ENCODE assay signal across 10 cellular contexts in genomic region chr5:16726538-16726946, GRCh38.
DNase-seq lines count a peak whose midpoint lies in the region; ATAC-seq, FAIRE-seq and TF ChIP-seq lines count a peak whose summit lies in the region.
"Had no signal": no experiment of that assay in that cellular context is flagged by ENCODE, and none has a peak within 500 bp of the region (broad histone marks: within the 10 kb centered on the region; RNA-seq: fewer than 3 reads in every experiment).

No MANE protein-coding gene starts in this region.

- no peak for TF ChIP-seq RAD21 in K562 (CRISPR knock-in tag; conservative IDR thresholded peaks at IDR 0.05 in 1 of 2, IDR thresholded peaks at IDR 0.05 in 1 of 2)

- intact Hi-C loops in left ventricle myocardium superior (cut with micrococcal nuclease) (no loop called here), K562 (cut with micrococcal nuclease) (no loop called here), thyroid gland (cut with DNase I) (no loop called here)

- H3K4me2 ChIP-seq in K562 (ENCODE audit: insufficient read depth, low read length) (no peak overlapping the region), smooth muscle cell (no peak overlapping the region)

- no peak overlapping the region for H3K27ac ChIP-seq in right atrium auricular region
- H3K27ac ChIP-seq in K562 (ENCODE audit: extremely low read depth, low read depth, low read length), result no peak overlapping the region
- peak overlapping the region in 2 of 3 donors; percentile 74 to 76 for H3K27ac ChIP-seq in thyroid gland
- no peak overlapping the region for H3K27ac ChIP-seq in smooth muscle cell (ENCODE audit: low read depth)

- TF ChIP-seq POLR2A in NB4 (IDR thresholded peaks at IDR 0.05; ENCODE audit: extremely low read depth, insufficient read length) (no peak), K562 (conservative IDR thresholded peaks at IDR 0.05) (no peak), thyroid gland (IDR thresholded peaks at IDR 0.05) (no peak)

- TF ChIP-seq CTCF in right atrium auricular region (IDR thresholded peaks at IDR 0.05) (no peak), NB4 (IDR thresholded peaks at IDR 0.05; ENCODE audit: low read depth, low read length) (no peak), K562 (IDR thresholded peaks at IDR 0.05 in 2 of 3, conservative IDR thresholded peaks at IDR 0.05 in 1 of 3; ENCODE audit: insufficient read depth in 2 of 3, low read depth in 1 of 3, low read length in 3 of 3) (no peak), thyroid gland (IDR thresholded peaks at IDR 0.05) (no peak), smooth muscle cell (IDR thresholded peaks at IDR 0.05; ENCODE audit: borderline replicate concordance, insufficient read depth, poor library complexity, severe bottlenecking) (no peak)

- no peaks in the 10 kb centered on the region for H3K9me1 ChIP-seq in K562 (ENCODE audit: control insufficient read depth, insufficient read depth, low read length)

- H3K27me3 ChIP-seq in right atrium auricular region (no peaks in the 10 kb centered on the region), K562 (ENCODE audit: control insufficient read depth in 2 of 2, insufficient read depth in 2 of 2, low read length in 2 of 2) (peaks cover 4 to 9% of the 10 kb centered on the region in 2 experiments; a peak in 3 of 5 replicates), thyroid gland (no peaks in the 10 kb centered on the region), smooth muscle cell (ENCODE audit: low read depth) (no peaks in the 10 kb centered on the region)

- H3F3A ChIP-seq in smooth muscle cell (ENCODE audit: low read depth), result peaks cover 16% of the 10 kb centered on the region

- H2AFZ ChIP-seq in K562 (ENCODE audit: low read depth, low read length) (no peak overlapping the region), smooth muscle cell (ENCODE audit: low read depth) (no peak overlapping the region)

- no peak for FAIRE-seq in K562 (lab: Jason Lieb, UNC)
- FAIRE-seq: frontal cortex had no signal

- H3K9ac ChIP-seq in K562 (ENCODE audit: insufficient read depth in 1 of 2, low read depth in 2 of 2, low read length in 2 of 2), result no peak overlapping the region
- no peak overlapping the region for H3K9ac ChIP-seq in smooth muscle cell (ENCODE audit: low read depth)

- in situ Hi-C loops in K562 (cut with MboI), result no loop called here

- H3K36me3 ChIP-seq in right atrium auricular region, result no peaks in the 10 kb centered on the region
- no peaks in the 10 kb centered on the region for H3K36me3 ChIP-seq in K562 (ENCODE audit: control insufficient read depth, insufficient read depth, low read length)
- no peaks in the 10 kb centered on the region for H3K36me3 ChIP-seq in thyroid gland
- peaks cover 8% of the 10 kb centered on the region for H3K36me3 ChIP-seq in smooth muscle cell (ENCODE audit: low read depth)

- BruUV-seq in K562 (replicated peaks; lab: Mats Ljungman, UMichigan), result no TSS peak

- 4% methylated on average over 5 of the region's 5 CpGs for WGBS in K562 (ENCODE audit: insufficient coverage, low coverage, missing lambda C conversion rate)
- WGBS in thyroid gland, 2 donors, result 66 to 86% methylated on average over 5 of the region's 5 CpGs
- 94% methylated on average over 5 of the region's 5 CpGs for WGBS in smooth muscle cell (ENCODE audit: low lambda C conversion rate)

- POLR2A ChIA-PET in K562 (lab: Yijun Ruan, JAX), result no interaction called here

- H3K9me3 ChIP-seq in right atrium auricular region, result no peaks in the 10 kb centered on the region
- no peaks in the 10 kb centered on the region for H3K9me3 ChIP-seq in K562 (replicated peaks; ENCODE audit: control insufficient read depth, insufficient read depth, low read depth, low read length)
- no peaks in the 10 kb centered on the region for H3K9me3 ChIP-seq in thyroid gland
- no peaks in the 10 kb centered on the region for H3K9me3 ChIP-seq in smooth muscle cell (replicated peaks; ENCODE audit: low read depth)

- ATAC-seq in left ventricle myocardium superior (peak; percentile 46), K562 (no peak), HG03039 (IDR thresholded peaks at IDR 0.05; ENCODE audit: unreplicated experiment) (no peak)
- ATAC-seq: WTC11 had no signal

- CTCF ChIA-PET in K562 (lab: Yijun Ruan, JAX; ENCODE audit: low intra/inter-chr PET ratio), result no interaction called here

- TF ChIP-seq EP300 in K562 (IDR thresholded peaks at IDR 0.05; ENCODE audit: low read length), result no peak

- no peak for DNase-seq in left ventricle myocardium superior
- no peak for DNase-seq in right atrium auricular region (ENCODE audit: low spot score)
- DNase-seq in NB4 (ENCODE audit: low read depth), result peak; percentile 41
- no peak for DNase-seq in K562 (ENCODE audit: extremely low read depth in 1 of 4, low spot score in 3 of 4)
- DNase-seq in thyroid gland, result no peak
- no peak for DNase-seq in smooth muscle cell (lab: John Stamatoyannopoulos, UW; ENCODE audit: unreplicated experiment)
- no peak for DNase-seq in GM19238 (ENCODE audit: insufficient read length, low spot score)

- H3K4me3 ChIP-seq in right atrium auricular region (no peak overlapping the region), NB4 (ENCODE audit: low read depth, low read length) (no peak overlapping the region), K562 (no peak overlapping the region), thyroid gland (replicated peaks in 1 of 3) (no peak overlapping the region), smooth muscle cell (no peak overlapping the region)

- H3K79me2 ChIP-seq in K562 (ENCODE audit: control insufficient read depth, insufficient read depth, low read length) (no peaks in the 10 kb centered on the region), smooth muscle cell (ENCODE audit: low read depth) (peaks cover 57% of the 10 kb centered on the region)

- H3K4me1 ChIP-seq in right atrium auricular region (peaks cover 0 to 11% of the 10 kb centered on the region in 2 donors), K562 (replicated peaks in 1 of 2; ENCODE audit: control insufficient read depth in 2 of 2, insufficient read depth in 2 of 2, low read length in 2 of 2) (no peaks in the 10 kb centered on the region), thyroid gland (peaks cover 24 to 26% of the 10 kb centered on the region in 2 donors), smooth muscle cell (ENCODE audit: low read depth) (peaks cover 26% of the 10 kb centered on the region)

- H4K20me1 ChIP-seq in K562 (replicated peaks; ENCODE audit: control insufficient read depth, insufficient read depth, low read length), result no peaks in the 10 kb centered on the region
- peaks cover 100% of the 10 kb centered on the region for H4K20me1 ChIP-seq in smooth muscle cell (ENCODE audit: low read depth)

TF ChIP-seq in K562, 482 proteins besides CTCF, POLR2A, EP300 and RAD21 (continues in another document):
- TF ChIP-seq ZBTB40 (IDR thresholded peaks at IDR 0.05) (peak; percentile 92), ZBTB40 (CRISPR knock-in tag; IDR thresholded peaks at IDR 0.05) (peak; percentile 53; the same call in 1 of the 2 replicates)

Comparison
In these comparisons a context has a peak if more than half of its experiments do, and no peak if none do; other contexts are left out.
1. H3K27ac ChIP-seq: peak in thyroid gland (2 of 3); none in right atrium auricular region (0 of 2), K562 (single experiment) and smooth muscle cell (single experiment).